In genomic region chr10:31929260-31929985, GRCh38 we compare ENCODE assay signal across 8 cellular contexts. TPM values are rescaled to one million over a fixed set of nuclear protein-coding genes. Genes with fewer than 3 reads are reported as not detected.
A peak's percentile ranks its signal among the peaks of the same experiment; 100 is the strongest.
DNase-seq lines count a peak whose midpoint lies in the region; ATAC-seq and TF ChIP-seq lines count a peak whose summit lies in the region.

No MANE protein-coding gene starts in this region.

- peaks cover 5% of the 10 kb centered on the region for H3K79me1 ChIP-seq in H9 (ENCODE audit: insufficient read depth, low read depth, low read length, poor library complexity, severe bottlenecking)

- no peaks in the 10 kb centered on the region for H3K27me3 Mint-ChIP-seq in H9 (ENCODE audit: low read depth)
- H3K27me3 Mint-ChIP-seq in activated CD4-positive, alpha-beta T cell treated with anti-CD3 and anti-CD28 coated beads, Interleukin-2, amount 10 ng/mL, durations not matched to agents 7 days and 5 days, result peaks cover 7% of the 10 kb centered on the region
- H3K27me3 Mint-ChIP-seq in endothelial cell (ENCODE audit: unreplicated experiment), result peaks cover 12% of the 10 kb centered on the region

- H3K18ac ChIP-seq in H9 (ENCODE audit: insufficient read length, low read depth, low read length), result no peak overlapping the region

- TF ChIP-seq CTCF in H9 (conservative IDR thresholded peaks at IDR 0.05) (no peak), endothelial cell (IDR thresholded peaks at IDR 0.05; ENCODE audit: unreplicated experiment) (no peak)

- H4K20me1 ChIP-seq in H9 (ENCODE audit: control insufficient read depth, insufficient read depth, insufficient read length), result no peaks in the 10 kb centered on the region

- peaks cover 23% of the 10 kb centered on the region; the same call in 1 of the 2 replicates for H3K79me2 ChIP-seq in H9 (ENCODE audit: insufficient read depth, low read length)

- POLR2A ChIA-PET in activated CD4-positive, alpha-beta T cell treated with anti-CD3 and anti-CD28 coated beads, Interleukin-2, amount 10 ng/mL, durations not matched to agents 7 days and 5 days (lab: Charles Lee), result interaction anchor here (0.6 to 1.2 kb wide), 2 partner anchors 10 to 29 kb away, joined by 4 read pairs; no protein-coding TSS in a partner anchor

- H3K14ac ChIP-seq in H9 (ENCODE audit: insufficient read depth, low read length), result no peak overlapping the region; the same call in 1 of the 2 replicates

- H4K8ac ChIP-seq in H9 (replicated peaks; ENCODE audit: insufficient read length, low read depth, low read length), result no peak overlapping the region

- peak overlapping the region; percentile 87 for H3K4me2 ChIP-seq in H9 (ENCODE audit: insufficient read depth, insufficient read length, low read length)

- H3K4ac ChIP-seq in H9 (ENCODE audit: low read depth, low read length), result no peak overlapping the region

- H4K5ac ChIP-seq in H9 (ENCODE audit: insufficient read length, low read depth, low read length), result no peak overlapping the region

- H3K36me3 Mint-ChIP-seq in H9 (ENCODE audit: insufficient read depth in 1 of 3, low read depth in 3 of 3), result peaks cover 0 to 1% (median 0%) of the 10 kb centered on the region in 3 experiments; a peak in 3 of 7 replicates
- H3K36me3 Mint-ChIP-seq in activated CD4-positive, alpha-beta T cell treated with anti-CD3 and anti-CD28 coated beads, Interleukin-2, amount 10 ng/mL, durations not matched to agents 7 days and 5 days (ENCODE audit: low read depth), result no peaks in the 10 kb centered on the region
- no peaks in the 10 kb centered on the region for H3K36me3 Mint-ChIP-seq in endothelial cell (ENCODE audit: low read depth, unreplicated experiment)

- H3K4me1 ChIP-seq in H9 (ENCODE audit: insufficient read depth, low read length), result 0 out of 2 replicates have a peak, but pooled peaks cover 3% of the 10 kb centered on the region

- no peak overlapping the region for H3K23ac ChIP-seq in H9 (ENCODE audit: insufficient read length, low read depth, low read length)

- no peak overlapping the region for H2BK20ac ChIP-seq in H9 (ENCODE audit: low read depth, low read length, poor library complexity, severe bottlenecking)

- H3T11ph ChIP-seq in H9 (ENCODE audit: low read length), result no peak overlapping the region

- WGBS in H9 (ENCODE audit: extremely low coverage, insufficient read length, low lambda C conversion rate), result no CpG with 5 or more reads among the region's 25 CpGs

- no peak overlapping the region for H2BK15ac ChIP-seq in H9 (ENCODE audit: low read depth, low read length)

- no peak overlapping the region for H2AFZ ChIP-seq in H9 (ENCODE audit: low read length)

- H2BK12ac ChIP-seq in H9 (ENCODE audit: insufficient read length, low read depth, low read length), result no peak overlapping the region

- H3K27me3 ChIP-seq in H9 (ENCODE audit: insufficient read depth, low read length), result no peaks in the 10 kb centered on the region

- DNase-seq in GM03348 (ENCODE audit: low spot score), result peak; percentile 55
- DNase-seq in H9, result peak; percentile 46
- peak; percentile 62 for DNase-seq in NAMALWA (ENCODE audit: low spot score)
- DNase-seq in activated CD4-positive, alpha-beta T cell treated with anti-CD3 and anti-CD28 coated beads, Interleukin-2, amount 10 ng/mL, durations not matched to agents 7 days and 5 days, result peak; percentile 27
- peak; percentile 36 for DNase-seq in endothelial cell (ENCODE audit: low spot score)
- DNase-seq in medulla oblongata (ENCODE audit: extremely low spot score), result peak; percentile 78
- DNase-seq in superior temporal gyrus (ENCODE audit: extremely low spot score), result peak; percentile 72

- no peak overlapping the region for H2BK5ac ChIP-seq in H9 (ENCODE audit: insufficient read length, low read length)

- H2AK5ac ChIP-seq in H9 (ENCODE audit: insufficient read length, low read length), result no peak overlapping the region

- H3K9me3 Mint-ChIP-seq in H9 (no peaks in the 10 kb centered on the region; a peak in 1 of 5 replicates), endothelial cell (ENCODE audit: unreplicated experiment) (no peaks in the 10 kb centered on the region)
- H3K9me3 Mint-ChIP-seq in activated CD4-positive, alpha-beta T cell treated with anti-CD3 and anti-CD28 coated beads, Interleukin-2, amount 10 ng/mL, durations not matched to agents 7 days and 5 days, result no peaks in the 10 kb centered on the region

- H3K27ac Mint-ChIP-seq in H9 (peak overlapping the region in 2 of 3 experiments; percentile 92 to 95; a peak in 5 of 7 replicates), endothelial cell (ENCODE audit: unreplicated experiment) (peak overlapping the region; percentile 94)
- peak overlapping the region; percentile 55 for H3K27ac Mint-ChIP-seq in activated CD4-positive, alpha-beta T cell treated with anti-CD3 and anti-CD28 coated beads, Interleukin-2, amount 10 ng/mL, durations not matched to agents 7 days and 5 days

- H3K9ac ChIP-seq in H9 (ENCODE audit: extremely low read depth, insufficient read length, low read length), result peak overlapping the region; percentile 52

- H2BK120ac ChIP-seq in H9 (ENCODE audit: low read depth, low read length, poor library complexity, severe bottlenecking), result no peak overlapping the region

- H3K4me1 Mint-ChIP-seq in H9, result peaks cover 25 to 28% of the 10 kb centered on the region in 2 experiments
- H3K4me1 Mint-ChIP-seq in activated CD4-positive, alpha-beta T cell treated with anti-CD3 and anti-CD28 coated beads, Interleukin-2, amount 10 ng/mL, durations not matched to agents 7 days and 5 days, result peaks cover 45% of the 10 kb centered on the region
- peaks cover 22% of the 10 kb centered on the region for H3K4me1 Mint-ChIP-seq in endothelial cell (ENCODE audit: unreplicated experiment)

- CTCF ChIA-PET in activated CD4-positive, alpha-beta T cell treated with anti-CD3 and anti-CD28 coated beads, Interleukin-2, amount 10 ng/mL, durations not matched to agents 7 days and 5 days (lab: Charles Lee), result interaction anchor here (0.5 to 1.4 kb wide), 5 partner anchors 8 to 798 kb away, joined by 3 to 5 read pairs (median 3); no protein-coding TSS in a partner anchor

- H3K56ac ChIP-seq in H9 (ENCODE audit: insufficient read length, low read depth, low read length), result no peak overlapping the region

- H4K91ac ChIP-seq in H9 (ENCODE audit: insufficient read length, low read depth, low read length), result no peak overlapping the region

- H3K9me3 ChIP-seq in H9 (ENCODE audit: control insufficient read depth, low read depth, low read length), result no peaks in the 10 kb centered on the region

- H3K23me2 ChIP-seq in H9 (ENCODE audit: insufficient read length, low read depth, low read length, poor library complexity, severe bottlenecking), result peaks cover 10% of the 10 kb centered on the region

- no peak for ATAC-seq in HG03280 (IDR thresholded peaks at IDR 0.05; ENCODE audit: unreplicated experiment)

- H3K27ac ChIP-seq in H9 (ENCODE audit: insufficient read length, low read depth, low read length), result no peak overlapping the region

- H3K4me3 Mint-ChIP-seq in H9 (peak overlapping the region; percentile 86 to 91), endothelial cell (ENCODE audit: unreplicated experiment) (peak overlapping the region; percentile 93)
- peak overlapping the region; percentile 89 for H3K4me3 Mint-ChIP-seq in activated CD4-positive, alpha-beta T cell treated with anti-CD3 and anti-CD28 coated beads, Interleukin-2, amount 10 ng/mL, durations not matched to agents 7 days and 5 days

RNA-seq across cellular contexts. Expression of gene ARHGAP12, which starts 0.8 kb away (rescaled TPM):
- 34.3 and 35.9 TPM in 2 replicates for total RNA-seq in H9 (2021)
- total RNA-seq in activated CD4-positive, alpha-beta T cell treated with anti-CD3 and anti-CD28 coated beads, Interleukin-2, amount 10 ng/mL, durations not matched to agents 7 days and 5 days, result 10 to 100 TPM; 15.1 to 15.4 TPM
- total RNA-seq in endothelial cell (ENCODE audit: unreplicated experiment), result 39.0 TPM

Comparison
In these comparisons a context has a peak if more than half of its experiments do, and no peak if none do; other contexts are left out.
1. DNase-seq: peak in every context shown above with its lines; median percentile 78 in medulla oblongata; 72 in superior temporal gyrus; 62 in NAMALWA; 55 in GM03348; 46 in H9; 36 in endothelial cell; 27 in activated CD4-positive, alpha-beta T cell treated with anti-CD3 and anti-CD28 coated beads, Interleukin-2, amount 10 ng/mL, durations not matched to agents 7 days and 5 days.